Comparison of ENCODE assay signal across 13 cellular contexts in the genomic region with DNA sequence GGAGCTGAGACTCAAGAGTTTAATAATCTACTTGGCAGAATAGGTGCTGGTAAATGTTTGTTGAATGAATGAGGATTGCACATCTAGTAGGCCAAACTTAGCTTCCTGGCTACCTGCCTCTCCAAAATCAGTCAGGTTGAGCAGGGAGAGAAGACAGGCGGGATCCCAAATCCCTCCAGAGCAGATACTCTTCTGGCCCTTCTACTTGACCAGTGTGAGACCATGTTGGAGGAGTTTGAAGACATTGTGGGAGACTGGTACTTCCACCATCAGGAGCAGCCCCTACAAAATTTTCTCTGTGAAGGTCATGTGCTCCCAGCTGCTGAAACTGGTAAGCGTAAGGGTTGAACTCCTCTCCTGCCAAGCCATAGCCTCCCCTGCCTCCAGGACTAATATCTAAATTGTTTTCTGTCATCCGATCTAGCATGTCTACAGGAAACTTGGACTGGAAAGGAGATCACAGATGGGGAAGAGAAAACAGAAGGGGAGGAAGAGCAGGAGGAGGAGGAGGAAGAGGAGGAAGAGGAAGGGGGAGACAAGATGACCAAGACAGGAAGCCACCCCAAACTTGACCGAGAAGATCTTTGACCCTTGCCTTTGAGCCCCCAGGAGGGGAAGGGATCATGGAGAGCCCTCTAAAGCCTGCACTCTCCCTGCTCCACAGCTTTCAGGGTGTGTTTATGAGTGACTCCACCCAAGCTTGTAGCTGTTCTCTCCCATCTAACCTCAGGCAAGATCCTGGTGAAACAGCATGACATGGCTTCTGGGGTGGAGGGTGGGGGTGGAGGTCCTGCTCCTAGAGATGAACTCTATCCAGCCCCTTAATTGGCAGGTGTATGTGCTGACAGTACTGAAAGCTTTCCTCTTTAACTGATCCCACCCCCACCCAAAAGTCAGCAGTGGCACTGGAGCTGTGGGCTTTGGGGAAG. TPM values are rescaled to one million over a fixed set of nuclear protein-coding genes. Genes with fewer than 3 reads are reported as not detected.
DNase-seq lines count a peak whose midpoint lies in the region; ATAC-seq, FAIRE-seq and TF ChIP-seq lines count a peak whose summit lies in the region.
"Had no signal": no experiment of that assay in that cellular context is flagged by ENCODE, and none has a peak within 500 bp of the region (broad histone marks: within the 10 kb centered on the region; RNA-seq: fewer than 3 reads in every experiment).

No MANE protein-coding gene starts in this region.

- WGBS in small intestine, 3 donors, result 61 to 72% (median 69%) methylated on average over 4 of the region's 4 CpGs
- WGBS in esophagus muscularis mucosa, result 74% methylated on average over 4 of the region's 4 CpGs

- no peaks in the 10 kb centered on the region for H3K9me3 Mint-ChIP-seq in activated T-cell treated with anti-CD3 and anti-CD28 coated beads, Interleukin-2, amount 50 U/mL, for 24 hours
- no peaks in the 10 kb centered on the region for H3K9me3 Mint-ChIP-seq in dendritic cell treated with granulocyte-macrophage colony-stimulating factor and Interleukin-4, amounts not matched to agents 40 ng/mL and 50 ng/mL, for 4 days

- no peaks in the 10 kb centered on the region for H3K9me2 ChIP-seq in PC-9 (ENCODE audit: insufficient read depth)

- H3K9me3 ChIP-seq in PC-9 (ENCODE audit: insufficient read depth, low read depth), result no peaks in the 10 kb centered on the region
- H3K9me3 ChIP-seq in small intestine (ENCODE audit: control insufficient read depth, low read depth), result no peaks in the 10 kb centered on the region
- H3K9me3 ChIP-seq in esophagus muscularis mucosa, result no peaks in the 10 kb centered on the region
- H3K9me3 ChIP-seq: tibial artery had no signal

- intact Hi-C loops in PC-9 (cut with micrococcal nuclease; ENCODE audit: unreplicated experiment) (no loop called here), esophagus muscularis mucosa (cut with DNase I) (loop anchor here (5.0 kb wide), 2 partner anchors 42 to 132 kb away; partner anchors contain the start of gene ZNF3)
- intact Hi-C loops in dendritic cell treated with granulocyte-macrophage colony-stimulating factor and Interleukin-4, amounts not matched to agents 40 ng/mL and 50 ng/mL, for 4 days (cut with micrococcal nuclease), result no loop called here

- no peak overlapping the region for H2AFZ ChIP-seq in PC-9

- CTCF ChIA-PET in PC-9 (lab: Charles Lee), result interaction anchor here (0.6 to 0.7 kb wide), 5 partner anchors 42 to 1050 kb away, joined by 3 to 5 read pairs (median 4); no protein-coding TSS in a partner anchor

- ATAC-seq in HG03342 (IDR thresholded peaks at IDR 0.05; ENCODE audit: unreplicated experiment), result no peak
- ATAC-seq: sciatic nerve had no signal

- H3K4me1 Mint-ChIP-seq in activated T-cell treated with anti-CD3 and anti-CD28 coated beads, Interleukin-2, amount 50 U/mL, for 24 hours (ENCODE audit: low read depth), result peaks cover 40% of the 10 kb centered on the region
- peaks cover 54% of the 10 kb centered on the region for H3K4me1 Mint-ChIP-seq in dendritic cell treated with granulocyte-macrophage colony-stimulating factor and Interleukin-4, amounts not matched to agents 40 ng/mL and 50 ng/mL, for 4 days (ENCODE audit: low read depth)

- H4K20me1 ChIP-seq in PC-9 (ENCODE audit: insufficient read depth), result no peaks in the 10 kb centered on the region

- H3K27ac Mint-ChIP-seq in activated T-cell treated with anti-CD3 and anti-CD28 coated beads, Interleukin-2, amount 50 U/mL, for 24 hours, result peak overlapping the region; percentile 100
- H3K27ac Mint-ChIP-seq in dendritic cell treated with granulocyte-macrophage colony-stimulating factor and Interleukin-4, amounts not matched to agents 40 ng/mL and 50 ng/mL, for 4 days, result peak overlapping the region; percentile 99

- H3K4me2 ChIP-seq in PC-9, result 0 out of 2 replicates have a peak overlapping the region, but pooled peaks have one; percentile 80

- peaks cover 29% of the 10 kb centered on the region for H3F3A ChIP-seq in PC-9 (ENCODE audit: insufficient read depth, low read depth)

- POLR2A ChIA-PET in PC-9 (lab: Charles Lee; ENCODE audit: unreplicated experiment), result interaction anchor here (0.5 kb wide), 1 partner anchor 28 kb away, joined by 7 read pairs; no protein-coding TSS in a partner anchor

- DNase-seq in activated T-cell treated with anti-CD3 and anti-CD28 coated beads, Interleukin-2, amount 50 U/mL, for 24 hours, result no peak
- no peak for DNase-seq in activated T-cell treated with anti-CD3 and anti-CD28 coated beads, Interleukin-2, amount 50 U/mL, for 1 hour
- DNase-seq in PC-9 (no peak), small intestine (peak; percentile 70), NK-92 (lab: John Stamatoyannopoulos, UW; ENCODE audit: unreplicated experiment) (no peak), esophagus muscularis mucosa (ENCODE audit: extremely low spot score) (no peak)
- DNase-seq: midbrain, NCI-H1105, NCI-H524 treated with DMSO at 0.1 percent for 48 hours, tibial artery had no signal

- TF ChIP-seq CTCF in PC-9 (conservative IDR thresholded peaks at IDR 0.05) (no peak), esophagus muscularis mucosa (IDR thresholded peaks at IDR 0.05) (no peak)

- no peak for TF ChIP-seq POLR2A in esophagus muscularis mucosa (IDR thresholded peaks at IDR 0.05; ENCODE audit: low read depth)

- no peak for TF ChIP-seq EP300 in esophagus muscularis mucosa (IDR thresholded peaks at IDR 0.05)

- peaks cover 8% of the 10 kb centered on the region; the same call in 1 of the 2 replicates for H3K79me2 ChIP-seq in PC-9 (ENCODE audit: low read depth)

- no TSS peak for BruUV-seq in PC-9 (replicated peaks; lab: Mats Ljungman, UMichigan)

- H3K4me1 ChIP-seq in PC-9 (replicated peaks; ENCODE audit: insufficient read depth) (peaks cover 18% of the 10 kb centered on the region; the same call in 1 of the 2 replicates), small intestine (ENCODE audit: control insufficient read depth in 2 of 2, insufficient read depth in 1 of 2, low read depth in 1 of 2, low read length in 1 of 2) (peaks cover 5 to 6% of the 10 kb centered on the region in 2 donors), esophagus muscularis mucosa (peaks cover 25 to 47% (median 40%) of the 10 kb centered on the region in 4 donors)

- H3K4me3 Mint-ChIP-seq in activated T-cell treated with anti-CD3 and anti-CD28 coated beads, Interleukin-2, amount 50 U/mL, for 24 hours, result peak overlapping the region; percentile 99
- peak overlapping the region; percentile 5 for H3K4me3 Mint-ChIP-seq in dendritic cell treated with granulocyte-macrophage colony-stimulating factor and Interleukin-4, amounts not matched to agents 40 ng/mL and 50 ng/mL, for 4 days

- H3K27ac ChIP-seq in PC-9 (no peak overlapping the region), small intestine (ENCODE audit: low read depth in 1 of 2, low read length in 1 of 2) (peak overlapping the region; percentile 17 to 64), esophagus muscularis mucosa (replicated peaks in 1 of 4) (no peak overlapping the region)

- FAIRE-seq in small intestine (lab: Jason Lieb, UNC), result no peak

- H3K4me3 ChIP-seq in PC-9, result no peak overlapping the region
- H3K4me3 ChIP-seq in small intestine (ENCODE audit: low read depth in 1 of 2, low read length in 2 of 2), result no peak overlapping the region
- H3K4me3 ChIP-seq in esophagus muscularis mucosa, result no peak overlapping the region
- H3K4me3 ChIP-seq: tibial artery had no signal

- H3K27me3 Mint-ChIP-seq in activated T-cell treated with anti-CD3 and anti-CD28 coated beads, Interleukin-2, amount 50 U/mL, for 24 hours, result no peaks in the 10 kb centered on the region
- H3K27me3 Mint-ChIP-seq in dendritic cell treated with granulocyte-macrophage colony-stimulating factor and Interleukin-4, amounts not matched to agents 40 ng/mL and 50 ng/mL, for 4 days, result peaks cover 10% of the 10 kb centered on the region

- H3K27me3 ChIP-seq in PC-9 (ENCODE audit: insufficient read depth, low read depth), result no peaks in the 10 kb centered on the region
- H3K27me3 ChIP-seq in small intestine (ENCODE audit: control insufficient read depth in 2 of 2, insufficient read depth in 2 of 2, low read length in 2 of 2), result no peaks in the 10 kb centered on the region
- no peaks in the 10 kb centered on the region for H3K27me3 ChIP-seq in esophagus muscularis mucosa
- H3K27me3 ChIP-seq: tibial artery had no signal

- peaks cover 43% of the 10 kb centered on the region for H3K36me3 Mint-ChIP-seq in activated T-cell treated with anti-CD3 and anti-CD28 coated beads, Interleukin-2, amount 50 U/mL, for 24 hours (ENCODE audit: low read depth)
- peaks cover 22% of the 10 kb centered on the region for H3K36me3 Mint-ChIP-seq in dendritic cell treated with granulocyte-macrophage colony-stimulating factor and Interleukin-4, amounts not matched to agents 40 ng/mL and 50 ng/mL, for 4 days (ENCODE audit: low read depth)

- H3K36me3 ChIP-seq in PC-9 (ENCODE audit: low read depth) (no peaks in the 10 kb centered on the region), small intestine (ENCODE audit: control insufficient read depth in 2 of 2, insufficient read depth in 2 of 2, low read length in 2 of 2) (no peaks in the 10 kb centered on the region), esophagus muscularis mucosa (peaks cover 0 to 31% (median 12%) of the 10 kb centered on the region in 4 donors)

RNA-seq across cellular contexts. Expression of gene MBLAC1, which starts 2.2 kb away (rescaled TPM):
- total RNA-seq in PC-9 (2021) (0.70 and 1.4 TPM in 2 replicates), esophagus muscularis mucosa (1 to 10 TPM; 3.1 to 8.8 (median 5.0) TPM)
- polyA plus RNA-seq in small intestine, result 1 to 10 TPM; 2.0 to 3.2 (median 2.2) TPM

RNA-seq across cellular contexts. Expression of gene CNPY4, which starts 5.1 kb away (rescaled TPM):
- 10.3 and 10.5 TPM in 2 replicates for total RNA-seq in PC-9 (2021)
- polyA plus RNA-seq in small intestine, result 1 to 10 TPM; 2.5 to 9.2 (median 5.7) TPM
- 10 to 100 TPM in 3 of 4 donors, 1 to 10 TPM in 1; 8.3 to 16.2 (median 13.3) TPM for total RNA-seq in esophagus muscularis mucosa

RNA-seq across cellular contexts. Expression of gene TAF6, which starts 5.4 kb away (rescaled TPM):
- total RNA-seq in PC-9 (2021) (91.4 and 108 TPM in 2 replicates), esophagus muscularis mucosa (10 to 100 TPM; 48.5 to 92.1 (median 77.8) TPM)
- polyA plus RNA-seq in small intestine, result 10 to 100 TPM; 12.2 to 33.5 (median 20.1) TPM

RNA-seq across cellular contexts. Expression of gene AP4M1, which starts 23.1 kb away (rescaled TPM):
- 18.1 and 26.2 TPM in 2 replicates for total RNA-seq in PC-9 (2021)
- polyA plus RNA-seq in small intestine, result 10 to 100 TPM; 15.7 to 20.6 (median 18.6) TPM
- total RNA-seq in esophagus muscularis mucosa, result 10 to 100 TPM; 19.9 to 31.7 (median 26.1) TPM

RNA-seq across cellular contexts. Expression of gene MCM7, which starts 23.4 kb away (rescaled TPM):
- 195 and 238 TPM in 2 replicates for total RNA-seq in PC-9 (2021)
- 10 to 100 TPM; 35.8 to 80.2 (median 46.5) TPM for polyA plus RNA-seq in small intestine
- 10 to 100 TPM; 35.3 to 60.3 (median 41.1) TPM for total RNA-seq in esophagus muscularis mucosa

Comparison
In these comparisons a context has a peak if more than half of its experiments do, and no peak if none do; other contexts are left out.
1. H3K27ac ChIP-seq: peak in small intestine (2 of 2); none in PC-9 (single experiment) and esophagus muscularis mucosa (0 of 4).